ENCODE assay signal across 1 cellular context in genomic region chr10:91797874-91798735, GRCh38.
A peak's percentile ranks its signal among the peaks of the same experiment; 100 is the strongest.
TF ChIP-seq lines count a peak whose summit lies in the region.

TNKS2 (plus strand) TSS chr10:91798426; CDS start chr10:91798691, 265 bp downstream.

TF ChIP-seq in HepG2, 621 proteins besides CTCF, POLR2A, EP300 and RAD21 (continued from another document and continues in another):
- TF ChIP-seq ZNF513 (CRISPR knock-in tag; conservative IDR thresholded peaks at IDR 0.05) (no peak), SIN3A (IDR thresholded peaks at IDR 0.05; ENCODE audit: borderline replicate concordance, low read depth, low read length) (peak; percentile 52; the same call in 1 of the 2 replicates), ZNF569 (CRISPR knock-in tag; IDR thresholded peaks at IDR 0.05; ENCODE audit: borderline replicate concordance) (no peak), ZNF788 (CRISPR knock-in tag; IDR thresholded peaks at IDR 0.05; ENCODE audit: borderline replicate concordance) (no peak; the same call in 1 of the 2 replicates), HNRNPLL (IDR thresholded peaks at IDR 0.05; ENCODE audit: low read depth, low read length, poor library complexity, severe bottlenecking) (peak; percentile 70), ZNF564 (CRISPR knock-in tag; IDR thresholded peaks at IDR 0.05) (peak; percentile 33; the same call in 1 of the 2 replicates), TFE3 (CRISPR knock-in tag; IDR thresholded peaks at IDR 0.05) (peak; percentile 92), FOXA3 (CRISPR knock-in tag; IDR thresholded peaks at IDR 0.05) (no peak), FUBP1 (CRISPR knock-in tag; IDR thresholded peaks at IDR 0.05; ENCODE audit: borderline replicate concordance) (no peak), HNF4G (IDR thresholded peaks at IDR 0.05; ENCODE audit: borderline replicate concordance, low read depth, low read length) (no peak), HNF4G (CRISPR knock-in tag; IDR thresholded peaks at IDR 0.05; ENCODE audit: borderline replicate concordance, low read depth) (no peak), HOXA5 (CRISPR knock-in tag; IDR thresholded peaks at IDR 0.05) (no peak), HOMEZ (CRISPR knock-in tag; IDR thresholded peaks at IDR 0.05; ENCODE audit: low read depth) (peak; percentile 28), ZNF329 (CRISPR knock-in tag; IDR thresholded peaks at IDR 0.05; ENCODE audit: low read depth) (peak; percentile 77; the same call in 1 of the 2 replicates), ZNF160 (CRISPR knock-in tag; IDR thresholded peaks at IDR 0.05) (no peak), FOSL2 (CRISPR knock-in tag; IDR thresholded peaks at IDR 0.05) (peak; percentile 13; the same call in 1 of the 2 replicates), MAFG (CRISPR knock-in tag; IDR thresholded peaks at IDR 0.05) (no peak), U2AF2 (IDR thresholded peaks at IDR 0.05; ENCODE audit: low read depth, low read length) (no peak), ZNF256 (CRISPR knock-in tag; conservative IDR thresholded peaks at IDR 0.05) (no peak), RNF2 (conservative IDR thresholded peaks at IDR 0.05; ENCODE audit: low read depth) (peak; percentile 59; the same call in 1 of the 2 replicates), HOXD1 (CRISPR knock-in tag; IDR thresholded peaks at IDR 0.05) (no peak; the same call in 1 of the 2 replicates), TARDBP (CRISPR knock-in tag; IDR thresholded peaks at IDR 0.05) (peak; percentile 77), ZIK1 (CRISPR knock-in tag; IDR thresholded peaks at IDR 0.05; ENCODE audit: borderline replicate concordance, low read depth) (0 out of 2 replicates have a peak, but pooled peaks have one; percentile 36), FOXK1 (CRISPR knock-in tag; IDR thresholded peaks at IDR 0.05; ENCODE audit: borderline replicate concordance, low read depth) (no peak), ZNF772 (CRISPR knock-in tag; IDR thresholded peaks at IDR 0.05) (0 out of 2 replicates have a peak, but pooled peaks have one; percentile 9), ZNF674 (CRISPR knock-in tag; IDR thresholded peaks at IDR 0.05; ENCODE audit: low read depth) (no peak)
- TF ChIP-seq, protein P1, sequence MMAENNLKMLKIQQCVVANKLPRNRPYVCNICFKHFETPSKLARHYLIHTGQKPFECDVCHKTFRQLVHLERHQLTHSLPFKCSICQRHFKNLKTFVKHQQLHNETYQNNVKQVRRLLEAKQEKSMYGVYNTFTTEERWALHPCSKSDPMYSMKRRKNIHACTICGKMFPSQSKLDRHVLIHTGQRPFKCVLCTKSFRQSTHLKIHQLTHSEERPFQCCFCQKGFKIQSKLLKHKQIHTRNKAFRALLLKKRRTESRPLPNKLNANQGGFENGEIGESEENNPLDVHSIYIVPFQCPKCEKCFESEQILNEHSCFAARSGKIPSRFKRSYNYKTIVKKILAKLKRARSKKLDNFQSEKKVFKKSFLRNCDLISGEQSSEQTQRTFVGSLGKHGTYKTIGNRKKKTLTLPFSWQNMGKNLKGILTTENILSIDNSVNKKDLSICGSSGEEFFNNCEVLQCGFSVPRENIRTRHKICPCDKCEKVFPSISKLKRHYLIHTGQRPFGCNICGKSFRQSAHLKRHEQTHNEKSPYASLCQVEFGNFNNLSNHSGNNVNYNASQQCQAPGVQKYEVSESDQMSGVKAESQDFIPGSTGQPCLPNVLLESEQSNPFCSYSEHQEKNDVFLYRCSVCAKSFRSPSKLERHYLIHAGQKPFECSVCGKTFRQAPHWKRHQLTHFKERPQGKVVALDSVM (CRISPR knock-in tag; IDR thresholded peaks at IDR 0.05) = no peak
- TF ChIP-seq, protein P2, sequence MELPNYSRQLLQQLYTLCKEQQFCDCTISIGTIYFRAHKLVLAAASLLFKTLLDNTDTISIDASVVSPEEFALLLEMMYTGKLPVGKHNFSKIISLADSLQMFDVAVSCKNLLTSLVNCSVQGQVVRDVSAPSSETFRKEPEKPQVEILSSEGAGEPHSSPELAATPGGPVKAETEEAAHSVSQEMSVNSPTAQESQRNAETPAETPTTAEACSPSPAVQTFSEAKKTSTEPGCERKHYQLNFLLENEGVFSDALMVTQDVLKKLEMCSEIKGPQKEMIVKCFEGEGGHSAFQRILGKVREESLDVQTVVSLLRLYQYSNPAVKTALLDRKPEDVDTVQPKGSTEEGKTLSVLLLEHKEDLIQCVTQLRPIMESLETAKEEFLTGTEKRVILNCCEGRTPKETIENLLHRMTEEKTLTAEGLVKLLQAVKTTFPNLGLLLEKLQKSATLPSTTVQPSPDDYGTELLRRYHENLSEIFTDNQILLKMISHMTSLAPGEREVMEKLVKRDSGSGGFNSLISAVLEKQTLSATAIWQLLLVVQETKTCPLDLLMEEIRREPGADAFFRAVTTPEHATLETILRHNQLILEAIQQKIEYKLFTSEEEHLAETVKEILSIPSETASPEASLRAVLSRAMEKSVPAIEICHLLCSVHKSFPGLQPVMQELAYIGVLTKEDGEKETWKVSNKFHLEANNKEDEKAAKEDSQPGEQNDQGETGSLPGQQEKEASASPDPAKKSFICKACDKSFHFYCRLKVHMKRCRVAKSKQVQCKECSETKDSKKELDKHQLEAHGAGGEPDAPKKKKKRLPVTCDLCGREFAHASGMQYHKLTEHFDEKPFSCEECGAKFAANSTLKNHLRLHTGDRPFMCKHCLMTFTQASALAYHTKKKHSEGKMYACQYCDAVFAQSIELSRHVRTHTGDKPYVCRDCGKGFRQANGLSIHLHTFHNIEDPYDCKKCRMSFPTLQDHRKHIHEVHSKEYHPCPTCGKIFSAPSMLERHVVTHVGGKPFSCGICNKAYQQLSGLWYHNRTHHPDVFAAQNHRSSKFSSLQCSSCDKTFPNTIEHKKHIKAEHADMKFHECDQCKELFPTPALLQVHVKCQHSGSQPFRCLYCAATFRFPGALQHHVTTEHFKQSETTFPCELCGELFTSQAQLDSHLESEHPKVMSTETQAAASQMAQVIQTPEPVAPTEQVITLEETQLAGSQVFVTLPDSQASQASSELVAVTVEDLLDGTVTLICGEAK (IDR thresholded peaks at IDR 0.05) = no peak
- TF ChIP-seq, protein P2 (CRISPR knock-in tag; IDR thresholded peaks at IDR 0.05) = no peak
- TF ChIP-seq, protein P3, sequence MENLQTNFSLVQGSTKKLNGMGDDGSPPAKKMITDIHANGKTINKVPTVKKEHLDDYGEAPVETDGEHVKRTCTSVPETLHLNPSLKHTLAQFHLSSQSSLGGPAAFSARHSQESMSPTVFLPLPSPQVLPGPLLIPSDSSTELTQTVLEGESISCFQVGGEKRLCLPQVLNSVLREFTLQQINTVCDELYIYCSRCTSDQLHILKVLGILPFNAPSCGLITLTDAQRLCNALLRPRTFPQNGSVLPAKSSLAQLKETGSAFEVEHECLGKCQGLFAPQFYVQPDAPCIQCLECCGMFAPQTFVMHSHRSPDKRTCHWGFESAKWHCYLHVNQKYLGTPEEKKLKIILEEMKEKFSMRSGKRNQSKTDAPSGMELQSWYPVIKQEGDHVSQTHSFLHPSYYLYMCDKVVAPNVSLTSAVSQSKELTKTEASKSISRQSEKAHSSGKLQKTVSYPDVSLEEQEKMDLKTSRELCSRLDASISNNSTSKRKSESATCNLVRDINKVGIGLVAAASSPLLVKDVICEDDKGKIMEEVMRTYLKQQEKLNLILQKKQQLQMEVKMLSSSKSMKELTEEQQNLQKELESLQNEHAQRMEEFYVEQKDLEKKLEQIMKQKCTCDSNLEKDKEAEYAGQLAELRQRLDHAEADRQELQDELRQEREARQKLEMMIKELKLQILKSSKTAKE (CRISPR knock-in tag; IDR thresholded peaks at IDR 0.05; ENCODE audit: borderline replicate concordance) = no peak
- TF ChIP-seq, protein P4, sequence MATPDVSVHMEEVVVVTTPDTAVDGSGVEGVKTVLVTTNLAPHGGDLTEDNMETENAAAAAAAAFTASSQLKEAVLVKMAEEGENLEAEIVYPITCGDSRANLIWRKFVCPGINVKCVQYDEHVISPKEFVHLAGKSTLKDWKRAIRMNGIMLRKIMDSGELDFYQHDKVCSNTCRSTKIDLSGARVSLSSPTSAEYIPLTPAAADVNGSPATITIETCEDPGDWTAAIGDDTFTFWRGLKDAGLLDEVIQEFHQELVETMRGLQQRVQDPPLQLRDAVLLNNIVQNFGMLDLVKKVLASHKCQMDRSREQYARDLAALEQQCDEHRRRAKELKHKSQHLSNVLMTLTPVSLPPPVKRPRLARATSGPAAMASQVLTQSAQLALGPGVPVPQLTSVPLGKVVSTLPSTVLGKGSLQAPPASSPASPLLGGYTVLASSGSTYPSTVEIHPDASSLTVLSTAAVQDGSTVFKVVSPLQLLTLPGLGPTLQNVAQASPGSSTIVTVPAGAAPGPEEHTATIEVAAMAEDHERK (CRISPR knock-in tag; IDR thresholded peaks at IDR 0.05; ENCODE audit: low read depth) = no peak
- TF ChIP-seq, protein P5, sequence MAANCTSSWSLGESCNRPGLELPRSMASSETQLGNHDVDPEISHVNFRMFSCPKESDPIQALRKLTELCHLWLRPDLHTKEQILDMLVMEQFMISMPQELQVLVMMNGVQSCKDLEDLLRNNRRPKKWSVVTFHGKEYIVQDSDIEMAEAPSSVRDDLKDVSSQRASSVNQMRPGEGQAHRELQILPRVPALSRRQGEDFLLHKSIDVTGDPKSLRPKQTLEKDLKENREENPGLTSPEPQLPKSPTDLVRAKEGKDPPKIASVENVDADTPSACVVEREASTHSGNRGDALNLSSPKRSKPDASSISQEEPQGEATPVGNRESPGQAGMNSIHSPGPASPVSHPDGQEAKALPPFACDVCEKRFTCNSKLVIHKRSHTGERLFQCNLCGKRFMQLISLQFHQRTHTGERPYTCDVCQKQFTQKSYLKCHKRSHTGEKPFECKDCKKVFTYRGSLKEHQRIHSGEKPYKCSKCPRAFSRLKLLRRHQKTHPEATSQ (CRISPR knock-in tag; IDR thresholded peaks at IDR 0.05; ENCODE audit: borderline replicate concordance) = 0 out of 2 replicates have a peak, but pooled peaks have one; percentile 59
